ENCODE assay signal across 14 cellular contexts in genomic region chr4:26298198-26298950, GRCh38. TPM values are rescaled to one million over a fixed set of nuclear protein-coding genes. Genes with fewer than 3 reads are reported as not detected.
DNase-seq lines count a peak whose midpoint lies in the region; TF ChIP-seq lines count a peak whose summit lies in the region.
"Had no signal": no experiment of that assay in that cellular context is flagged by ENCODE, and none has a peak within 500 bp of the region (broad histone marks: within the 10 kb centered on the region; RNA-seq: fewer than 3 reads in every experiment).

No MANE protein-coding gene starts in this region.

- H3K36me3 ChIP-seq in MM.1S (replicated peaks; ENCODE audit: insufficient read depth, low read length) = no peaks in the 10 kb centered on the region
- H3K36me3 ChIP-seq in ascending aorta = no peaks in the 10 kb centered on the region
- H3K36me3 ChIP-seq: neutrophil had no signal

- TF ChIP-seq CTCF in fibroblast of pulmonary artery (IDR thresholded peaks at IDR 0.05; ENCODE audit: low read length, missing control alignments) = no peak
- no peak for TF ChIP-seq CTCF in MM.1S (IDR thresholded peaks at IDR 0.05; ENCODE audit: low read length)
- TF ChIP-seq CTCF in ascending aorta (IDR thresholded peaks at IDR 0.05) = no peak
- no peak for TF ChIP-seq CTCF in coronary artery (IDR thresholded peaks at IDR 0.05)

- H3K9me2 ChIP-seq in MM.1S (replicated peaks; ENCODE audit: insufficient read depth, low read length) = no peaks in the 10 kb centered on the region

- H3K4me2 ChIP-seq in MM.1S (ENCODE audit: low read depth, low read length) = no peak overlapping the region

- H3K4me1 ChIP-seq in MM.1S (ENCODE audit: low read length) = peaks cover 11% of the 10 kb centered on the region; the same call in 1 of the 2 replicates
- no peaks in the 10 kb centered on the region for H3K4me1 ChIP-seq in ascending aorta

- H2AFZ ChIP-seq in MM.1S (ENCODE audit: low read length) = no peak overlapping the region

- H3K79me2 ChIP-seq in MM.1S (ENCODE audit: low read length) = no peaks in the 10 kb centered on the region

- intact Hi-C loops in activated T-helper 2 cell treated with anti-CD3 and anti-CD28 coated beads, Interferon-gamma antibody, Interleukin-2, Interleukin-4, amounts not matched to agents 10 μg/mL and 5 μg/mL and 100 μg/mL, durations not matched to agents 14 hours and 24 hours and 36 hours (cut with micrococcal nuclease) = loop anchor here (1.0 kb wide), 1 partner anchor 9 kb away; no protein-coding TSS in a partner anchor
- intact Hi-C loops in ascending aorta (cut with DNase I) = no loop called here

- DNase-seq in AG08395 (ENCODE audit: low spot score) (peak; percentile 58), H4 (ENCODE audit: low spot score) (peak; percentile 64), fibroblast of pulmonary artery (ENCODE audit: low read depth) (peak; percentile 71), MM.1S (no peak), ascending aorta (ENCODE audit: low spot score in 2 of 2) (no peak), coronary artery (ENCODE audit: low spot score) (no peak)
- no peak for DNase-seq in activated T-helper 2 cell treated with anti-CD3 and anti-CD28 coated beads, Interferon-gamma antibody, Interleukin-2, Interleukin-4, amounts not matched to agents 10 μg/mL and 5 μg/mL and 100 μg/mL, durations not matched to agents 14 hours and 24 hours and 36 hours (ENCODE audit: low spot score)
- DNase-seq in activated CD4-positive, CD25-positive, alpha-beta regulatory T cell treated with anti-CD3 and anti-CD28 coated beads, Interleukin-2, amount 50 U/mL, for 72 hours = no peak
- DNase-seq: kidney glomerular epithelial cell; stimulated activated CD4-positive, alpha-beta T cell treated with anti-CD3 and anti-CD28 coated beads, Interleukin-1b, Interleukin-23, amount 100 ng/mL, for 48 hours had no signal

- no peaks in the 10 kb centered on the region for H3K27me3 Mint-ChIP-seq in activated T-helper 2 cell treated with anti-CD3 and anti-CD28 coated beads, Interferon-gamma antibody, Interleukin-2, Interleukin-4, amounts not matched to agents 10 μg/mL and 5 μg/mL and 100 μg/mL, durations not matched to agents 14 hours and 24 hours and 36 hours (ENCODE audit: low read depth)
- H3K27me3 Mint-ChIP-seq: activated naive CD4-positive, alpha-beta T cell treated with anti-CD3 and anti-CD28 coated beads, Interleukin-2, amount 50 U/mL, for 24 hours; stimulated activated naive CD8-positive, alpha-beta T cell treated with anti-CD3 and anti-CD28 coated beads, Interleukin-15, Interleukin-2, amounts not matched to agents 100 ng/mL and 50 ng/mL, for 24 hours had no signal

- peaks cover 4% of the 10 kb centered on the region for H3K9me3 Mint-ChIP-seq in activated T-helper 2 cell treated with anti-CD3 and anti-CD28 coated beads, Interferon-gamma antibody, Interleukin-2, Interleukin-4, amounts not matched to agents 10 μg/mL and 5 μg/mL and 100 μg/mL, durations not matched to agents 14 hours and 24 hours and 36 hours
- H3K9me3 Mint-ChIP-seq: activated naive CD4-positive, alpha-beta T cell treated with anti-CD3 and anti-CD28 coated beads, Interleukin-2, amount 50 U/mL, for 24 hours; stimulated activated naive CD8-positive, alpha-beta T cell treated with anti-CD3 and anti-CD28 coated beads, Interleukin-15, Interleukin-2, amounts not matched to agents 100 ng/mL and 50 ng/mL, for 24 hours had no signal

- H3K27me3 ChIP-seq in MM.1S (replicated peaks; ENCODE audit: insufficient read depth, low read length) = no peaks in the 10 kb centered on the region
- H3K27me3 ChIP-seq in ascending aorta = peaks cover 3% of the 10 kb centered on the region
- H3K27me3 ChIP-seq: neutrophil had no signal

- peak overlapping the region; percentile 24 for H3K4me3 Mint-ChIP-seq in activated T-helper 2 cell treated with anti-CD3 and anti-CD28 coated beads, Interferon-gamma antibody, Interleukin-2, Interleukin-4, amounts not matched to agents 10 μg/mL and 5 μg/mL and 100 μg/mL, durations not matched to agents 14 hours and 24 hours and 36 hours (ENCODE audit: low read depth)
- H3K4me3 Mint-ChIP-seq: activated naive CD4-positive, alpha-beta T cell treated with anti-CD3 and anti-CD28 coated beads, Interleukin-2, amount 50 U/mL, for 24 hours had no signal

- H3F3A ChIP-seq in MM.1S (ENCODE audit: insufficient read depth, low read length) = no peaks in the 10 kb centered on the region

- peaks cover 39% of the 10 kb centered on the region for H3K4me1 Mint-ChIP-seq in activated T-helper 2 cell treated with anti-CD3 and anti-CD28 coated beads, Interferon-gamma antibody, Interleukin-2, Interleukin-4, amounts not matched to agents 10 μg/mL and 5 μg/mL and 100 μg/mL, durations not matched to agents 14 hours and 24 hours and 36 hours (ENCODE audit: low read depth)

- H3K27ac ChIP-seq in MM.1S (ENCODE audit: low read length) (no peak overlapping the region), ascending aorta (no peak overlapping the region), coronary artery (no peak overlapping the region)
- H3K27ac ChIP-seq: neutrophil, VCaP had no signal

- no peak overlapping the region for H3K9ac ChIP-seq in MM.1S (ENCODE audit: low read length)

- H4K20me1 ChIP-seq in MM.1S (ENCODE audit: insufficient read depth, low read length) = no peaks in the 10 kb centered on the region

- peaks cover 4% of the 10 kb centered on the region for H3K36me3 Mint-ChIP-seq in activated T-helper 2 cell treated with anti-CD3 and anti-CD28 coated beads, Interferon-gamma antibody, Interleukin-2, Interleukin-4, amounts not matched to agents 10 μg/mL and 5 μg/mL and 100 μg/mL, durations not matched to agents 14 hours and 24 hours and 36 hours (ENCODE audit: low read depth)
- H3K36me3 Mint-ChIP-seq: activated naive CD4-positive, alpha-beta T cell treated with anti-CD3 and anti-CD28 coated beads, Interleukin-2, amount 50 U/mL, for 24 hours had no signal

- H3K4me3 ChIP-seq in fibroblast of pulmonary artery (replicated peaks; ENCODE audit: low read depth, low read length) = no peak overlapping the region
- no peak overlapping the region for H3K4me3 ChIP-seq in MM.1S (ENCODE audit: low read length)
- H3K4me3 ChIP-seq in ascending aorta = no peak overlapping the region
- H3K4me3 ChIP-seq in coronary artery = no peak overlapping the region

- no peaks in the 10 kb centered on the region for H3K9me3 ChIP-seq in MM.1S (replicated peaks; ENCODE audit: insufficient read depth, low read length)
- no peaks in the 10 kb centered on the region for H3K9me3 ChIP-seq in ascending aorta
- H3K9me3 ChIP-seq: neutrophil had no signal

- peak overlapping the region; percentile 81 for H3K27ac Mint-ChIP-seq in activated T-helper 2 cell treated with anti-CD3 and anti-CD28 coated beads, Interferon-gamma antibody, Interleukin-2, Interleukin-4, amounts not matched to agents 10 μg/mL and 5 μg/mL and 100 μg/mL, durations not matched to agents 14 hours and 24 hours and 36 hours

RNA-seq across cellular contexts. Expression of gene RBPJ, which starts 22.4 kb away (rescaled TPM):
- total RNA-seq in H4 (2014; rRNA removed; shearing (Covaris generic)) = 43.2 and 64.8 TPM in 2 replicates
- 527 and 540 TPM in 2 replicates for total RNA-seq in activated T-helper 2 cell treated with anti-CD3 and anti-CD28 coated beads, Interferon-gamma antibody, Interleukin-2, Interleukin-4, amounts not matched to agents 10 μg/mL and 5 μg/mL and 100 μg/mL, durations not matched to agents 14 hours and 24 hours and 36 hours
- 17.6 TPM for total RNA-seq in ascending aorta

Comparison
In these comparisons a context has a peak if more than half of its experiments do, and no peak if none do; other contexts are left out.
1. DNase-seq: peak in AG08395 (single experiment), H4 (single experiment) and fibroblast of pulmonary artery (single experiment); none in activated T-helper 2 cell treated with anti-CD3 and anti-CD28 coated beads, Interferon-gamma antibody, Interleukin-2, Interleukin-4, amounts not matched to agents 10 μg/mL and 5 μg/mL and 100 μg/mL, durations not matched to agents 14 hours and 24 hours and 36 hours (single experiment), MM.1S (single experiment), activated CD4-positive, CD25-positive, alpha-beta regulatory T cell treated with anti-CD3 and anti-CD28 coated beads, Interleukin-2, amount 50 U/mL, for 72 hours (single experiment), ascending aorta (0 of 2) and coronary artery (single experiment).